ENCODE assay signal across 15 cellular contexts in genomic region chr2:159873136-159873728, GRCh38. TPM values are rescaled to one million over a fixed set of nuclear protein-coding genes. Genes with fewer than 3 reads are reported as not detected.
DNase-seq lines count a peak whose midpoint lies in the region; ATAC-seq, FAIRE-seq and TF ChIP-seq lines count a peak whose summit lies in the region.
"Had no signal": no experiment of that assay in that cellular context is flagged by ENCODE, and none has a peak within 500 bp of the region (broad histone marks: within the 10 kb centered on the region; RNA-seq: fewer than 3 reads in every experiment).

No MANE protein-coding gene starts in this region.

- H3K27me3 Mint-ChIP-seq in progenitor cell of endocrine pancreas: no peaks in the 10 kb centered on the region
- H3K27me3 Mint-ChIP-seq: activated naive CD4-positive, alpha-beta T cell treated with anti-CD3 and anti-CD28 coated beads, Interleukin-2, amount 50 U/mL, for 24 hours had no signal

- H3K4me3 Mint-ChIP-seq in progenitor cell of endocrine pancreas (ENCODE audit: low read depth): no peak overlapping the region
- H3K4me3 Mint-ChIP-seq: activated naive CD4-positive, alpha-beta T cell treated with anti-CD3 and anti-CD28 coated beads, Interleukin-2, amount 50 U/mL, for 24 hours; immature natural killer cell had no signal

- FAIRE-seq in GM12878 (lab: Jason Lieb, UNC): no peak

- H2AFZ ChIP-seq in GM12878 (ENCODE audit: control insufficient read depth, low read depth, low read length): no peak overlapping the region
- H2AFZ ChIP-seq in GM23248: no peak overlapping the region

- H3K27ac ChIP-seq in GM12878 (ENCODE audit: control insufficient read depth, insufficient read depth): no peak overlapping the region
- H3K27ac ChIP-seq in Peyer's patch: no peak overlapping the region
- H3K27ac ChIP-seq in GM23248: no peak overlapping the region
- H3K27ac ChIP-seq: thoracic aorta had no signal

- no peak for TF ChIP-seq EP300 in GM12878 (IDR thresholded peaks at IDR 0.05; ENCODE audit: borderline replicate concordance in 1 of 2, control insufficient read depth in 1 of 2, low read depth in 2 of 2, low read length in 2 of 2)

- H3K9ac ChIP-seq in GM12878 (ENCODE audit: control insufficient read depth, insufficient read depth, low read length): no peak overlapping the region
- H3K9ac ChIP-seq in GM23248: no peak overlapping the region

- H3K9me2 ChIP-seq in GM23248 (ENCODE audit: insufficient read depth): peaks cover 2% of the 10 kb centered on the region; the same call in 1 of the 2 replicates

- H3K27me3 ChIP-seq in GM12878 (replicated peaks in 1 of 2; ENCODE audit: control insufficient read depth in 2 of 2, insufficient read depth in 2 of 2, low read length in 1 of 2): no peaks in the 10 kb centered on the region
- no peaks in the 10 kb centered on the region for H3K27me3 ChIP-seq in Peyer's patch
- H3K27me3 ChIP-seq in GM23248 (replicated peaks; ENCODE audit: insufficient read depth): no peaks in the 10 kb centered on the region

- H3K4me1 Mint-ChIP-seq in progenitor cell of endocrine pancreas (ENCODE audit: low read depth): no peaks in the 10 kb centered on the region
- H3K4me1 Mint-ChIP-seq: immature natural killer cell had no signal

- TF ChIP-seq CTCF in GM12878 (IDR thresholded peaks at IDR 0.05 in 2 of 3, conservative IDR thresholded peaks at IDR 0.05 in 1 of 3; ENCODE audit: control insufficient read depth in 2 of 3, extremely low read depth in 1 of 3, insufficient read depth in 1 of 3, low read depth in 3 of 3, low read length in 3 of 3) (no peak), progenitor cell of endocrine pancreas (IDR thresholded peaks at IDR 0.05; ENCODE audit: unreplicated experiment) (peak; percentile 23), Peyer's patch (IDR thresholded peaks at IDR 0.05) (no peak)

- CTCF ChIA-PET in GM12878 (lab: Yijun Ruan, JAX): interaction anchor here (0.9 kb wide), 1 partner anchor 95 kb away, joined by 3 read pairs; no protein-coding TSS in a partner anchor

- H3K9me3 ChIP-seq in GM12878 (replicated peaks; ENCODE audit: control insufficient read depth, insufficient read depth, low read length) (no peaks in the 10 kb centered on the region; the same call in 2 of the 3 replicates), Peyer's patch (no peaks in the 10 kb centered on the region), GM23248 (ENCODE audit: low read depth) (no peaks in the 10 kb centered on the region)
- H3K9me3 ChIP-seq: MG63, thoracic aorta had no signal

- RAD21 ChIA-PET in GM12878 (lab: Charles Lee; ENCODE audit: unreplicated experiment): interaction anchor here (1.1 kb wide), 1 partner anchor 49 kb away, joined by 3 read pairs; no protein-coding TSS in a partner anchor

- intact Hi-C loops in GM12878 (cut with micrococcal nuclease; ENCODE audit: unreplicated experiment): no loop called here

- H3K4me1 ChIP-seq in GM12878 (ENCODE audit: control insufficient read depth, insufficient read depth, low read length) (no peaks in the 10 kb centered on the region), Peyer's patch (no peaks in the 10 kb centered on the region), GM23248 (ENCODE audit: insufficient read depth) (no peaks in the 10 kb centered on the region)

- H4K20me1 ChIP-seq in GM12878 (ENCODE audit: control insufficient read depth, insufficient read depth) (no peaks in the 10 kb centered on the region), GM23248 (ENCODE audit: insufficient read depth) (no peaks in the 10 kb centered on the region)

- in situ Hi-C loops in GM12878 (cut with MboI) (no loop called here), GM23248 (cut with MboI) (no loop called here)

- peak overlapping the region; percentile 18 for H3K27ac Mint-ChIP-seq in progenitor cell of endocrine pancreas

- no peaks in the 10 kb centered on the region for H3F3A ChIP-seq in GM23248 (ENCODE audit: insufficient read depth)

- SMC1A ChIA-PET in GM12878 (lab: Charles Lee; ENCODE audit: uncharacterized antibody, unreplicated experiment): no interaction called here

- no peak overlapping the region for H3K4me2 ChIP-seq in GM12878 (ENCODE audit: control insufficient read depth, insufficient read depth)
- H3K4me2 ChIP-seq in GM23248 (ENCODE audit: unreplicated experiment): no peak overlapping the region

- peaks cover 0 to 39% of the 10 kb centered on the region in 2 experiments; a peak in 2 of 4 replicates for H3K36me3 ChIP-seq in GM12878 (ENCODE audit: control insufficient read depth in 2 of 2, insufficient read depth in 2 of 2, low read length in 1 of 2)
- peaks cover 0 to 29% (median 0%) of the 10 kb centered on the region in 3 donors for H3K36me3 ChIP-seq in Peyer's patch
- no peaks in the 10 kb centered on the region for H3K36me3 ChIP-seq in GM23248 (ENCODE audit: low read depth)
- H3K36me3 ChIP-seq: MG63, thoracic aorta had no signal

- 67% methylated on average over 3 of the region's 3 CpGs for WGBS in GM12878 (ENCODE audit: insufficient coverage, insufficient replicate concordance, low lambda C conversion rate, missing lambda C conversion rate)
- 65 to 68% methylated on average over 3 of the region's 3 CpGs for WGBS in GM23248 (ENCODE audit: low coverage in 1 of 2, low lambda C conversion rate in 2 of 2, missing lambda C conversion rate in 2 of 2), 2 experiments

- no peaks in the 10 kb centered on the region for H3K9me3 Mint-ChIP-seq in progenitor cell of endocrine pancreas (ENCODE audit: low read depth)
- H3K9me3 Mint-ChIP-seq: activated naive CD4-positive, alpha-beta T cell treated with anti-CD3 and anti-CD28 coated beads, Interleukin-2, amount 50 U/mL, for 24 hours; immature natural killer cell had no signal

- H3K4me3 ChIP-seq in GM12878 (no peak overlapping the region), Peyer's patch (no peak overlapping the region), GM23248 (no peak overlapping the region)
- H3K4me3 ChIP-seq: MG63, thoracic aorta had no signal

- ATAC-seq in GM12878 (peak; percentile 30), GM19324 (IDR thresholded peaks at IDR 0.05; ENCODE audit: low FRiP score, unreplicated experiment) (no peak)

- TF ChIP-seq POLR2A in GM12878 (IDR thresholded peaks at IDR 0.05; ENCODE audit: low read depth, low read length): no peak
- TF ChIP-seq POLR2A in Peyer's patch (IDR thresholded peaks at IDR 0.05): no peak

- no peak for TF ChIP-seq RAD21 in GM12878 (IDR thresholded peaks at IDR 0.05; ENCODE audit: insufficient read depth, low read depth, low read length)

- POLR2A ChIA-PET in GM12878 (lab: Charles Lee): no interaction called here

- DNase-seq in NCI-H2171 treated with DMSO at 0.1 percent for 48 hours (lab: John Stamatoyannopoulos, UW) (peak; percentile 29), NCI-H2171 (lab: John Stamatoyannopoulos, UW) (no peak), NAMALWA (ENCODE audit: low spot score) (peak; percentile 41), GM12878 (ENCODE audit: low read depth, low spot score) (no peak), progenitor cell of endocrine pancreas (ENCODE audit: low spot score, unreplicated experiment) (no peak), Peyer's patch (no peak), GM23248 (no peak)
- DNase-seq: DMS79, immature natural killer cell, MG63, T-helper 1 cell had no signal

- no TSS peak for BruUV-seq in GM12878 (replicated peaks; lab: Mats Ljungman, UMichigan)

- H3K79me2 ChIP-seq in GM12878 (ENCODE audit: control insufficient read depth, insufficient read depth, low read length) (no peaks in the 10 kb centered on the region), GM23248 (ENCODE audit: insufficient read depth) (no peaks in the 10 kb centered on the region)

- H3K36me3 Mint-ChIP-seq in progenitor cell of endocrine pancreas (ENCODE audit: insufficient read depth): no peaks in the 10 kb centered on the region

TF ChIP-seq in GM12878, 131 proteins besides CTCF, POLR2A, EP300 and RAD21 (continues in another document):
- TF ChIP-seq ZZZ3 (IDR thresholded peaks at IDR 0.05; ENCODE audit: control insufficient read depth, insufficient read length, low read depth): no peak
- no peak for TF ChIP-seq MTA2 (IDR thresholded peaks at IDR 0.05; ENCODE audit: low read depth)
- no peak for TF ChIP-seq SMAD5 (IDR thresholded peaks at IDR 0.05; ENCODE audit: low read depth)
- TF ChIP-seq MLLT1 (IDR thresholded peaks at IDR 0.05): no peak
- no peak for TF ChIP-seq TCF12 (IDR thresholded peaks at IDR 0.05; ENCODE audit: low read depth, low read length)

RNA-seq across cellular contexts. Expression of gene LY75, which starts 31.3 kb away (rescaled TPM):
- 524 and 549 TPM in 2 replicates for total RNA-seq in GM12878 (2013; cell fraction: nucleolus; rRNA removed)
- total RNA-seq in GM12878 (2014; rRNA removed) (89.9 and 105 TPM in 2 replicates), GM12878 (2014; rRNA removed; fragmentation: Illumina TruSeq; extraction: Trizol) (91.0 and 96.4 TPM in 2 replicates), GM12878 (2021) (61.1 and 65.2 TPM in 2 replicates), progenitor cell of endocrine pancreas (1.2 and 1.6 TPM in 2 replicates), Peyer's patch (10 to 100 TPM; 12.4 to 81.8 (median 65.2) TPM)
- polyA plus RNA-seq in GM12878 (2011; ENCODE audit: low read depth): 29.9 TPM
- polyA plus RNA-seq in GM12878 (2011; rRNA removed) (112 and 124 TPM in 2 replicates), GM12878 (2014; fragmentation: Illumina TruSeq; extraction: Trizol) (87.3 and 115 TPM in 2 replicates), GM12878 (2014; fragmentation: Nextera tagmentation; extraction: Ambion mirVana) (10 to 100 TPM; 17.6 to 17.8 TPM), GM12878 (2014; rRNA removed) (52.2 and 64.8 TPM in 2 replicates), GM12878 (2016; fragmentation: Nextera tagmentation; extraction: Ambion mirVana) (10 to 100 TPM; 48.7 to 55.4 TPM), GM23248 (2016; fragmentation: Nextera tagmentation; extraction: Ambion mirVana) (0.58 and 0.69 TPM in 2 replicates)
- polyA plus RNA-seq in GM12878 (2011; cell fraction: cytosol; rRNA removed): 69.4 and 74.5 TPM in 2 replicates
- 69.0 and 84.1 TPM in 2 replicates for polyA plus RNA-seq in GM12878 (2011; cell fraction: nucleus; rRNA removed)
- 35.4 and 61.7 TPM in 2 replicates for polyA plus RNA-seq in GM12878 (2012)
- polyA minus RNA-seq in GM12878 (2011; rRNA and poly(A)+ RNA removed): 155 and 171 TPM in 2 replicates
- polyA minus RNA-seq in GM12878 (2011; cell fraction: cytosol; rRNA and poly(A)+ RNA removed): 26.6 and 28.9 TPM in 2 replicates
- 178 and 224 TPM in 2 replicates for polyA minus RNA-seq in GM12878 (2011; cell fraction: nucleus; rRNA and poly(A)+ RNA removed)
- 0.38 and 0.65 TPM in 2 replicates for total RNA-seq in GM23248 (2014; rRNA removed; shearing (Covaris generic))
- total RNA-seq: A172 had no signal

Comparison
In these comparisons a context has a peak if more than half of its experiments do, and no peak if none do; other contexts are left out.
1. DNase-seq: peak in NCI-H2171 treated with DMSO at 0.1 percent for 48 hours (single experiment) and NAMALWA (single experiment); none in NCI-H2171 (single experiment), GM12878 (single experiment), progenitor cell of endocrine pancreas (single experiment), Peyer's patch (0 of 3) and GM23248 (single experiment).